In genomic region chr1:174497461-174497860, GRCh38 we compare ENCODE assay signal across 26 cellular contexts. TPM values are rescaled to one million over a fixed set of nuclear protein-coding genes. Genes with fewer than 3 reads are reported as not detected.
DNase-seq lines count a peak whose midpoint lies in the region; ATAC-seq and TF ChIP-seq lines count a peak whose summit lies in the region.
"Had no signal": no experiment of that assay in that cellular context is flagged by ENCODE, and none has a peak within 500 bp of the region (broad histone marks: within the 10 kb centered on the region; RNA-seq: fewer than 3 reads in every experiment).

No MANE protein-coding gene starts in this region.

- no peaks in the 10 kb centered on the region for H3K9me3 Mint-ChIP-seq in brain
- no peaks in the 10 kb centered on the region for H3K9me3 Mint-ChIP-seq in activated naive CD8-positive, alpha-beta T cell treated with anti-CD3 and anti-CD28 coated beads for 36 hours
- H3K9me3 Mint-ChIP-seq: activated CD4-positive, alpha-beta T cell treated with anti-CD3 and anti-CD28 coated beads, Interleukin-2, amount 10 ng/mL, durations not matched to agents 24 days and 14 days; activated T-cell treated with anti-CD3 and anti-CD28 coated beads, Interleukin-2, amount 50 U/mL, for 24 hours; CD8-positive, alpha-beta T cell had no signal

- intact Hi-C loops in left ventricle myocardium superior (cut with micrococcal nuclease), result no loop called here
- intact Hi-C loops in Right ventricle myocardium superior (cut with DNase I), result no loop called here
- intact Hi-C loops in sciatic nerve (cut with DNase I), result no loop called here

- peak overlapping the region in 3 of 5 experiments; percentile 3 to 47 (median 27) for H3K27ac Mint-ChIP-seq in brain
- H3K27ac Mint-ChIP-seq in activated naive CD8-positive, alpha-beta T cell treated with anti-CD3 and anti-CD28 coated beads for 36 hours, result no peak overlapping the region
- H3K27ac Mint-ChIP-seq: activated CD4-positive, alpha-beta T cell treated with anti-CD3 and anti-CD28 coated beads, Interleukin-2, amount 10 ng/mL, durations not matched to agents 24 days and 14 days; activated T-cell treated with anti-CD3 and anti-CD28 coated beads, Interleukin-2, amount 50 U/mL, for 24 hours; B cell; CD8-positive, alpha-beta T cell had no signal

- H3K36me3 Mint-ChIP-seq in brain, result no peaks in the 10 kb centered on the region
- H3K36me3 Mint-ChIP-seq in activated naive CD8-positive, alpha-beta T cell treated with anti-CD3 and anti-CD28 coated beads for 36 hours, result peaks cover 3% of the 10 kb centered on the region

- peaks cover 7% of the 10 kb centered on the region for H3K4me1 Mint-ChIP-seq in brain
- peaks cover 2% of the 10 kb centered on the region for H3K4me1 Mint-ChIP-seq in activated naive CD8-positive, alpha-beta T cell treated with anti-CD3 and anti-CD28 coated beads for 36 hours
- H3K4me1 Mint-ChIP-seq: activated CD4-positive, alpha-beta T cell treated with anti-CD3 and anti-CD28 coated beads, Interleukin-2, amount 10 ng/mL, durations not matched to agents 24 days and 14 days had no signal

- H3K4me3 Mint-ChIP-seq in brain, result no peak overlapping the region
- H3K4me3 Mint-ChIP-seq in activated naive CD8-positive, alpha-beta T cell treated with anti-CD3 and anti-CD28 coated beads for 36 hours, result no peak overlapping the region
- H3K4me3 Mint-ChIP-seq: activated CD4-positive, alpha-beta T cell treated with anti-CD3 and anti-CD28 coated beads, Interleukin-2, amount 10 ng/mL, durations not matched to agents 24 days and 14 days; activated T-cell treated with anti-CD3 and anti-CD28 coated beads, Interleukin-2, amount 50 U/mL, for 24 hours; B cell; CD8-positive, alpha-beta T cell had no signal

- no peak for TF ChIP-seq CTCF in brain (conservative IDR thresholded peaks at IDR 0.05)
- TF ChIP-seq CTCF in omental fat pad (IDR thresholded peaks at IDR 0.05), result no peak

- ATAC-seq in left ventricle myocardium superior, result peak; percentile 25
- no peak for ATAC-seq in Right ventricle myocardium superior (ENCODE audit: poor library complexity)
- ATAC-seq in sciatic nerve, result peak; percentile 42
- ATAC-seq in omental fat pad (ENCODE audit: low FRiP score), result no peak
- ATAC-seq in HG03342 (IDR thresholded peaks at IDR 0.05; ENCODE audit: unreplicated experiment), result no peak
- ATAC-seq: CD8-positive, alpha-beta T cell; foreskin keratinocyte had no signal

- DNase-seq in left ventricle myocardium superior (no peak), Right ventricle myocardium superior (no peak), left kidney (ENCODE audit: low read depth, low spot score) (peak; percentile 19), sciatic nerve (ENCODE audit: low spot score) (no peak), omental fat pad (ENCODE audit: low spot score) (no peak)
- no peak for DNase-seq in activated naive CD8-positive, alpha-beta T cell treated with anti-CD3 and anti-CD28 coated beads for 36 hours
- DNase-seq: activated CD4-positive, alpha-beta T cell treated with anti-CD3 and anti-CD28 coated beads, Interleukin-2, amount 10 ng/mL, durations not matched to agents 24 days and 14 days; activated naive CD4-positive, alpha-beta T cell; activated T-cell treated with anti-CD3 and anti-CD28 coated beads, Interleukin-2, amount 50 U/mL, for 24 hours; adrenal gland; brain microvascular endothelial cell; CD8-positive, alpha-beta T cell; effector memory CD4-positive, alpha-beta T cell; foreskin keratinocyte; KBM-7; left cardiac atrium; mesendoderm; NCI-H1417; NCI-H2029 treated with DMSO at 0.1 percent for 48 hours; NCI-H446; NCI-H82; occipital lobe; upper lobe of left lung had no signal

- no peaks in the 10 kb centered on the region for H3K27me3 Mint-ChIP-seq in brain
- H3K27me3 Mint-ChIP-seq in activated naive CD8-positive, alpha-beta T cell treated with anti-CD3 and anti-CD28 coated beads for 36 hours, result no peaks in the 10 kb centered on the region
- H3K27me3 Mint-ChIP-seq: activated CD4-positive, alpha-beta T cell treated with anti-CD3 and anti-CD28 coated beads, Interleukin-2, amount 10 ng/mL, durations not matched to agents 24 days and 14 days; activated T-cell treated with anti-CD3 and anti-CD28 coated beads, Interleukin-2, amount 50 U/mL, for 24 hours; B cell had no signal

RNA-seq across cellular contexts. Expression of gene GPR52, which starts 49.7 kb away (rescaled TPM):
- 1.2 TPM for total RNA-seq in left ventricle myocardium superior
- 0.62 TPM for total RNA-seq in Right ventricle myocardium superior
- not detected for polyA plus RNA-seq in brain (ENCODE audit: insufficient read depth, low read depth, low replicate concordance)
- 4.6 TPM for total RNA-seq in sciatic nerve
- 1 to 10 TPM; 1.9 to 5.2 (median 3.3) TPM for total RNA-seq in omental fat pad
- under 1 TPM; 0.34 to 0.60 TPM for total RNA-seq in activated naive CD8-positive, alpha-beta T cell treated with anti-CD3 and anti-CD28 coated beads for 36 hours
- polyA plus RNA-seq: foreskin keratinocyte had no signal

Comparison
In these comparisons a context has a peak if more than half of its experiments do, and no peak if none do; other contexts are left out.
1. ATAC-seq: peak in left ventricle myocardium superior (single experiment) and sciatic nerve (single experiment); none in Right ventricle myocardium superior (single experiment), omental fat pad (single experiment) and HG03342 (single experiment).